18 cellular contexts compared by ENCODE assay signal in genomic region chr15:42915654-42916053, GRCh38.
"Had no signal": no experiment of that assay in that cellular context is flagged by ENCODE, and none has a peak within 500 bp of the region (broad histone marks: within the 10 kb centered on the region; RNA-seq: fewer than 3 reads in every experiment).

No MANE protein-coding gene starts in this region.

- H3K27me3 Mint-ChIP-seq: activated CD4-positive, alpha-beta memory T cell treated with anti-CD3 and anti-CD28 coated beads for 36 hours; naive thymus-derived CD4-positive, alpha-beta T cell; stimulated activated naive B cell treated with anti-CD40 and anti-IgM and Interleukin-4, amounts not matched to agents 10 μg/mL and 1 μg/mL and 100 μg/mL, for 72 hours had no signal

- H3K9me3 ChIP-seq: colonic mucosa, gastroesophageal sphincter, left ventricle myocardium inferior, sigmoid colon, transverse colon had no signal

- H3K36me3 Mint-ChIP-seq: neural progenitor cell; stimulated activated naive B cell treated with anti-CD40 and anti-IgM and Interleukin-4, amounts not matched to agents 10 μg/mL and 1 μg/mL and 100 μg/mL, for 72 hours had no signal

- ATAC-seq: activated naive CD4-positive, alpha-beta T cell treated with anti-CD3 and anti-CD28 coated beads, Interleukin-2, amount 50 U/mL, for 72 hours; gastroesophageal sphincter; naive thymus-derived CD4-positive, alpha-beta T cell had no signal

- H3K27ac Mint-ChIP-seq: activated CD4-positive, alpha-beta memory T cell treated with anti-CD3 and anti-CD28 coated beads for 36 hours; activated naive CD4-positive, alpha-beta T cell treated with anti-CD3 and anti-CD28 coated beads, Interleukin-2, amount 50 U/mL, for 72 hours; neural progenitor cell; stimulated activated naive B cell treated with anti-CD40 and anti-IgM and Interleukin-4, amounts not matched to agents 10 μg/mL and 1 μg/mL and 100 μg/mL, for 72 hours had no signal

- H2AFZ ChIP-seq: neural progenitor cell had no signal

- H3K4me3 Mint-ChIP-seq: activated CD4-positive, alpha-beta memory T cell treated with anti-CD3 and anti-CD28 coated beads for 36 hours; neural progenitor cell; stimulated activated naive B cell treated with anti-CD40 and anti-IgM and Interleukin-4, amounts not matched to agents 10 μg/mL and 1 μg/mL and 100 μg/mL, for 72 hours had no signal

- H3K36me3 ChIP-seq: colonic mucosa, gastroesophageal sphincter, left ventricle myocardium inferior, neural progenitor cell, sigmoid colon, transverse colon had no signal

- FAIRE-seq: bronchial epithelial cell had no signal

- H3K4me2 ChIP-seq: neural progenitor cell had no signal

- H3K9me3 Mint-ChIP-seq: activated CD4-positive, alpha-beta memory T cell treated with anti-CD3 and anti-CD28 coated beads for 36 hours; activated naive CD4-positive, alpha-beta T cell treated with anti-CD3 and anti-CD28 coated beads, Interleukin-2, amount 50 U/mL, for 72 hours; stimulated activated naive B cell treated with anti-CD40 and anti-IgM and Interleukin-4, amounts not matched to agents 10 μg/mL and 1 μg/mL and 100 μg/mL, for 72 hours had no signal

- DNase-seq: activated CD4-positive, alpha-beta T cell treated with anti-CD3 and anti-CD28 coated beads for 48 hours; amniotic stem cell; colonic mucosa; head of caudate nucleus; hypothalamus; left ventricle myocardium inferior; naive thymus-derived CD4-positive, alpha-beta T cell; sigmoid colon; stimulated activated CD4-positive, alpha-beta T cell treated with anti-CD3 and anti-CD28 coated beads, Interleukin-2, amount 100 ng/mL, for 48 hours; stimulated activated CD8-positive, alpha-beta memory T cell treated with anti-CD3 and anti-CD28 coated beads, Interleukin-4, amount 100 ng/mL, for 48 hours; stimulated activated naive B cell treated with anti-CD40 and anti-IgM and Interleukin-4, amounts not matched to agents 10 μg/mL and 1 μg/mL and 100 μg/mL, for 72 hours; T1000; transverse colon had no signal

- H3K27me3 ChIP-seq: colonic mucosa, gastroesophageal sphincter, neural progenitor cell, sigmoid colon, transverse colon had no signal

- H3K9ac ChIP-seq: neural progenitor cell had no signal

- H3K4me1 ChIP-seq: colonic mucosa had no signal

- H3K4me3 ChIP-seq: colonic mucosa, gastroesophageal sphincter, left ventricle myocardium inferior, neural progenitor cell, sigmoid colon, transverse colon had no signal
